9 cellular contexts compared by ENCODE assay signal in the genomic region with DNA sequence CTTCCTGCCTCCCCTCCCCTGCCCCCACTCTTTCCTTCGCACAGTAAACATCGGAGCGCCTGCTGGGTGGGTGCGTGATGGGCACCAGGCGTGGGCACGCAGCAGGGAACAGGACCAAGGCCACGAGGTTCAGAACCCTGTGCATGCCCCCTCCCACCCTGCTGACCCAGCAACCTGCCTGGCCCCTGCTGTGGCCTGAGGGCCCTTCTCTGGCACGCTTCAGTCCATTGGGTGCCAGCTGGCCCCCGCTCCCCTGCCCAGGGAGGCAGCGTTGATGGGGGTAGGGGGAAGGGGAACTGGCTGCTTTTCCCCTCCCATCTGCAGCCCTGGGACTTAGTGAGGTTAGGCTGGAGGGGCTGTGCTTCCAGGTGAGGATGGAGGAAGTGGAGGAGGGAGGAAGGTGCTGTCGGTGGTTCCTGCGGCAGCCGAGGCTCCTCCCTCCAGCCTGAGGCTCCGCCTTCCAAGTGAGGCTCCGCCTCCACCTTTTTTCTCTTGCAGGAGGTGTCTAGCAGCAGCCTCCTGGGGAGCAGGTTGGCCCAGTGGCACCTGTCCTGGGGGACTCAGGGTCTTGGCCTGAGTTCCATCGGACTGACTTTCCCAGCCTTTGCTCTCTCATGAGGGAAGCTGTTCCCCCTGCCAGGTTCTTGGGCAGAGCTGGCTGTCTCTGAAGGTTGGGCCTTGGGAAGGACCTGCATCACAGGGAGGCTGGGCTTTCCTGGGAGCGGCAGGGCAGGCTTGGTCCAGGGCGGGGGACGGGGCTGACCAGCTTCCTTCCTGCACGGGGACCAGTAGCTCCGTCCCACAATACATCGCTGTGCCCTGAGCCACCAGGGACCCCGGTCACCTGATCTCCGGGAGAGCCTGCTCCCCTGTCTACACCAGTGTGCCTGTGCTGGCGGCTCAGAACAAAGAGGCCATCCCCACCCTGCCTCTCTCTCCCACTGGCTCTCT. TPM values are rescaled to one million over a fixed set of nuclear protein-coding genes. Genes with fewer than 3 reads are reported as not detected.
A peak's percentile ranks its signal among the peaks of the same experiment; 100 is the strongest.
DNase-seq lines count a peak whose midpoint lies in the region; ATAC-seq and TF ChIP-seq lines count a peak whose summit lies in the region.
"Had no signal": no experiment of that assay in that cellular context is flagged by ENCODE, and none has a peak within 500 bp of the region (broad histone marks: within the 10 kb centered on the region; RNA-seq: fewer than 3 reads in every experiment).

No MANE protein-coding gene starts in this region.

- H3K9me3 ChIP-seq in aorta (ENCODE audit: control insufficient read depth, low read length) = no peaks in the 10 kb centered on the region

- peaks cover 23% of the 10 kb centered on the region for H3K4me1 Mint-ChIP-seq in nephron

- H3K27ac ChIP-seq in coronary artery (peak overlapping the region in 1 of 2 donors; percentile 21), aorta (ENCODE audit: low read depth in 1 of 2, low read length in 2 of 2) (no peak overlapping the region)

- 40 to 52% methylated on average over 25 of the region's 25 CpGs for WGBS in aorta, 2 donors

- peak; percentile 65 for ATAC-seq in aorta (ENCODE audit: low FRiP score)
- ATAC-seq in GM21423 (IDR thresholded peaks at IDR 0.05; ENCODE audit: unreplicated experiment) = no peak
- ATAC-seq in GM19351 (IDR thresholded peaks at IDR 0.05; ENCODE audit: unreplicated experiment) = no peak

- H3K4me3 ChIP-seq in coronary artery (peak overlapping the region; percentile 17), aorta (ENCODE audit: low read length in 2 of 2) (no peak overlapping the region)

- H3K9me3 Mint-ChIP-seq in nephron = no peaks in the 10 kb centered on the region

- peak overlapping the region; percentile 88 to 96 (median 94) for H3K27ac Mint-ChIP-seq in nephron

- intact Hi-C loops in aorta (cut with DNase I) = no loop called here

- TF ChIP-seq CTCF in coronary artery (IDR thresholded peaks at IDR 0.05) (no peak), nephron (IDR thresholded peaks at IDR 0.05; ENCODE audit: unreplicated experiment in 3 of 3) (no peak)

- no peaks in the 10 kb centered on the region for H3K27me3 ChIP-seq in aorta (ENCODE audit: control insufficient read depth in 1 of 2, insufficient read depth in 2 of 2, low read length in 1 of 2)

- H3K4me1 ChIP-seq in aorta (ENCODE audit: control insufficient read depth in 1 of 2, insufficient read depth in 2 of 2, low read length in 2 of 2) = no peaks in the 10 kb centered on the region

- peak overlapping the region; percentile 12 to 80 (median 77) for H3K4me3 Mint-ChIP-seq in nephron

- no peaks in the 10 kb centered on the region for H3K27me3 Mint-ChIP-seq in nephron (ENCODE audit: low read depth)

- H3K36me3 Mint-ChIP-seq in nephron (ENCODE audit: low read depth) = peaks cover 11% of the 10 kb centered on the region

- DNase-seq in stimulated activated naive CD4-positive, alpha-beta T cell (lab: John Stamatoyannopoulos, UW) = peak in 4 of 6 experiments; percentile 20 to 46 (median 34)
- no peak for DNase-seq in stimulated activated naive CD4-positive, alpha-beta T cell treated with Interleukin-2 at 50 U/mL for 16 hours (lab: John Stamatoyannopoulos, UW)
- no peak for DNase-seq in coronary artery (ENCODE audit: low spot score)
- no peak for DNase-seq in aorta
- DNase-seq in NCI-H187 (lab: John Stamatoyannopoulos, UW) = no peak
- DNase-seq: NCI-H2171 had no signal

- H3K36me3 ChIP-seq in aorta (ENCODE audit: control insufficient read depth in 1 of 2, insufficient read depth in 2 of 2, low read length in 1 of 2) = peaks cover 0 to 4% of the 10 kb centered on the region in 2 donors

RNA-seq across cellular contexts. Expression of a gene that starts 7.3 kb away (rescaled TPM):
- total RNA-seq in aorta = 10 to 100 TPM; 14.9 to 20.3 TPM
- 10 to 100 TPM in 1 of 2 donors, 1 to 10 TPM in 1; 6.5 to 16.8 TPM for polyA plus RNA-seq in aorta

RNA-seq across cellular contexts. Expression of a gene that starts 29.6 kb away (rescaled TPM):
- 1,000 to 10,000 TPM; 1,616 to 1,851 TPM for total RNA-seq in aorta
- 1,000 to 10,000 TPM in 1 of 2 donors, 100 to 1,000 TPM in 1; 969 to 1,197 TPM for polyA plus RNA-seq in aorta

RNA-seq across cellular contexts. Expression of a gene that starts 43.9 kb away (rescaled TPM):
- total RNA-seq in aorta = 100 to 1,000 TPM; 118 to 197 TPM
- polyA plus RNA-seq in aorta = 100 to 1,000 TPM in 1 of 2 donors, 10 to 100 TPM in 1; 78.0 to 146 TPM

RNA-seq across cellular contexts. Expression of a gene that starts 51.9 kb away (rescaled TPM):
- 10 to 100 TPM; 50.4 to 53.9 TPM for total RNA-seq in aorta
- 10 to 100 TPM in 1 of 2 donors, 1 to 10 TPM in 1; 7.8 to 14.5 TPM for polyA plus RNA-seq in aorta

Comparison
In these comparisons a context has a peak if more than half of its experiments do, and no peak if none do; other contexts are left out.
1. DNase-seq: peak in stimulated activated naive CD4-positive, alpha-beta T cell (4 of 6); none in stimulated activated naive CD4-positive, alpha-beta T cell treated with Interleukin-2 at 50 U/mL for 16 hours (single experiment), coronary artery (single experiment), aorta (0 of 2) and NCI-H187 (0 of 2).